ENCODE assay signal across 19 cellular contexts in the genomic region with DNA sequence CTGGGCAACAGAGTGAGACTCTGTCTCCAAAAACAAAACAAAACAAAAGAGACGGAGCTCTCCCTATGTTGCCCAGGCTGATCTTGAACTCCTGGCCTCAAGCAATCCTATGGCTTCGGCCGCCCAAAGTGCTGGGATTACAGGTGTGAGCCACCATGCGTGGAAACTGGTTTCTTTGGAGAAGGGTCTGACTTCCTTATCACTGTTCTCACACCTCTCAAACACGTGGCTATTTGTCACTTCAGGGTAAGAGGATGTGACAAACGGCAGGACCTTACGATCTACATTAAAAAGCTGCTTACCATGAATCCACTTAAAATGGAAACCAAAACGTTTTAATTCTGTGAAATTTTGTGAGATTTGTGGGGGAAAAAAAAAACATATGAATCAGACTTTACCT. TPM values are rescaled to one million over a fixed set of nuclear protein-coding genes. Genes with fewer than 3 reads are reported as not detected.
DNase-seq lines count a peak whose midpoint lies in the region; ATAC-seq and TF ChIP-seq lines count a peak whose summit lies in the region.
"Had no signal": no experiment of that assay in that cellular context is flagged by ENCODE, and none has a peak within 500 bp of the region (broad histone marks: within the 10 kb centered on the region; RNA-seq: fewer than 3 reads in every experiment).

No MANE protein-coding gene starts in this region.

- H3K27ac ChIP-seq in C4-2B, result peak overlapping the region; percentile 67
- H3K27ac ChIP-seq in mesendoderm (ENCODE audit: low read depth, low read length), result no peak overlapping the region
- H3K27ac ChIP-seq: BLaER1 had no signal

- no peak overlapping the region for H3K4me2 ChIP-seq in mesendoderm (ENCODE audit: low read length)
- H3K4me2 ChIP-seq: BLaER1 had no signal

- no peak overlapping the region for H3K4me3 Mint-ChIP-seq in activated CD4-positive, alpha-beta memory T cell treated with anti-CD3 and anti-CD28 coated beads for 36 hours
- H3K4me3 Mint-ChIP-seq in activated CD4-positive, alpha-beta memory T cell treated with anti-CD3 and anti-CD28 coated beads, Interleukin-2, amount 10 ng/mL, durations not matched to agents 7 days and 5 days, result no peak overlapping the region
- no peak overlapping the region for H3K4me3 Mint-ChIP-seq in activated T-cell treated with anti-CD3 and anti-CD28 coated beads, Interleukin-2, amount 50 U/mL, for 72 hours
- H3K4me3 Mint-ChIP-seq: CD4-positive, alpha-beta T cell had no signal

- H3K27me3 ChIP-seq in mesendoderm (ENCODE audit: insufficient read depth, low read length, poor library complexity), result no peaks in the 10 kb centered on the region
- H3K27me3 ChIP-seq: BLaER1 had no signal

- H3K4me3 ChIP-seq in mesendoderm (ENCODE audit: low read length), result no peak overlapping the region
- H3K4me3 ChIP-seq: BLaER1 had no signal

- no peak overlapping the region for H3K9ac ChIP-seq in mesendoderm (ENCODE audit: low read length)
- H3K9ac ChIP-seq: BLaER1 had no signal

- H3K36me3 ChIP-seq in mesendoderm (ENCODE audit: control insufficient read depth, insufficient read depth, low read length), result no peaks in the 10 kb centered on the region
- H3K36me3 ChIP-seq: BLaER1 had no signal

- H3K4me1 Mint-ChIP-seq in activated CD4-positive, alpha-beta memory T cell treated with anti-CD3 and anti-CD28 coated beads for 36 hours (ENCODE audit: low read depth), result peaks cover 10% of the 10 kb centered on the region
- H3K4me1 Mint-ChIP-seq in activated CD4-positive, alpha-beta memory T cell treated with anti-CD3 and anti-CD28 coated beads, Interleukin-2, amount 10 ng/mL, durations not matched to agents 7 days and 5 days, result peaks cover 6% of the 10 kb centered on the region
- peaks cover 7% of the 10 kb centered on the region for H3K4me1 Mint-ChIP-seq in activated T-cell treated with anti-CD3 and anti-CD28 coated beads, Interleukin-2, amount 50 U/mL, for 72 hours (ENCODE audit: low read depth)

- POLR2A ChIA-PET in activated CD4-positive, alpha-beta memory T cell treated with anti-CD3 and anti-CD28 coated beads for 36 hours (lab: Charles Lee), result interaction anchor here (1.0 kb wide), 1 partner anchor 21 kb away, joined by 3 read pairs; no protein-coding TSS in a partner anchor
- POLR2A ChIA-PET in activated CD4-positive, alpha-beta memory T cell treated with anti-CD3 and anti-CD28 coated beads, Interleukin-2, amount 10 ng/mL, durations not matched to agents 7 days and 5 days (lab: Charles Lee), result interaction anchor here (0.7 to 2.3 kb wide), 2 partner anchors 18 to 21 kb away, joined by 3 to 11 read pairs; no protein-coding TSS in a partner anchor

- peak; percentile 47 to 72 for ATAC-seq in activated T-cell treated with anti-CD3 and anti-CD28 coated beads, Interleukin-2, amount 50 U/mL, for 72 hours (replicated peaks in 1 of 2)
- no peak for ATAC-seq in HG02798 (IDR thresholded peaks at IDR 0.05; ENCODE audit: poor library complexity, unreplicated experiment)

- H3K27ac Mint-ChIP-seq in activated CD4-positive, alpha-beta memory T cell treated with anti-CD3 and anti-CD28 coated beads for 36 hours, result peak overlapping the region; percentile 28
- H3K27ac Mint-ChIP-seq in activated CD4-positive, alpha-beta memory T cell treated with anti-CD3 and anti-CD28 coated beads, Interleukin-2, amount 10 ng/mL, durations not matched to agents 7 days and 5 days, result no peak overlapping the region
- peak overlapping the region; percentile 33 for H3K27ac Mint-ChIP-seq in activated T-cell treated with anti-CD3 and anti-CD28 coated beads, Interleukin-2, amount 50 U/mL, for 72 hours
- H3K27ac Mint-ChIP-seq: CD4-positive, alpha-beta T cell had no signal

- H3K4ac ChIP-seq in mesendoderm (ENCODE audit: low read depth, low read length), result no peak overlapping the region

- no peak overlapping the region for H3K18ac ChIP-seq in mesendoderm (ENCODE audit: low read length)

- no CpG with 5 or more reads among the region's 8 CpGs for WGBS in mesendoderm (ENCODE audit: extremely low coverage, insufficient coverage, low lambda C conversion rate)

- no peak for DNase-seq in activated CD4-positive, alpha-beta memory T cell treated with anti-CD3 and anti-CD28 coated beads for 36 hours
- no peak for DNase-seq in activated CD4-positive, alpha-beta memory T cell treated with anti-CD3 and anti-CD28 coated beads, Interleukin-2, amount 10 ng/mL, durations not matched to agents 7 days and 5 days
- DNase-seq in activated T-cell treated with anti-CD3 and anti-CD28 coated beads, Interleukin-2, amount 50 U/mL, for 72 hours, result no peak
- DNase-seq in mesendoderm (peak; percentile 17), cortex of kidney (lab: John Stamatoyannopoulos, UW) (no peak), NCI-H1417 (lab: John Stamatoyannopoulos, UW) (no peak)
- DNase-seq: CD4-positive, alpha-beta T cell; Kasumi-1; NCI-H1092 treated with DMSO at 0.1 percent for 48 hours; NCI-H1436 treated with DMSO at 0.1 percent for 48 hours; NCI-H187 treated with DMSO at 0.1 percent for 48 hours; NCI-H2171 treated with DMSO at 0.1 percent for 48 hours; NCI-H345; NCI-H524; NCI-H748 treated with DMSO at 0.1 percent for 48 hours; SIG-M5 had no signal

- no peak overlapping the region for H2BK120ac ChIP-seq in mesendoderm (ENCODE audit: low read depth, low read length)

- intact Hi-C loops in activated CD4-positive, alpha-beta memory T cell treated with anti-CD3 and anti-CD28 coated beads for 36 hours (cut with micrococcal nuclease), result no loop called here

- H3K23ac ChIP-seq in mesendoderm (ENCODE audit: low read length), result no peak overlapping the region

- H2AK5ac ChIP-seq in mesendoderm (ENCODE audit: low read length), result no peak overlapping the region

- H3K36me3 Mint-ChIP-seq in activated CD4-positive, alpha-beta memory T cell treated with anti-CD3 and anti-CD28 coated beads for 36 hours, result peaks cover 5% of the 10 kb centered on the region
- peaks cover 8% of the 10 kb centered on the region for H3K36me3 Mint-ChIP-seq in activated CD4-positive, alpha-beta memory T cell treated with anti-CD3 and anti-CD28 coated beads, Interleukin-2, amount 10 ng/mL, durations not matched to agents 7 days and 5 days (ENCODE audit: low read depth)
- peaks cover 8 to 11% of the 10 kb centered on the region in 2 donors for H3K36me3 Mint-ChIP-seq in activated T-cell treated with anti-CD3 and anti-CD28 coated beads, Interleukin-2, amount 50 U/mL, for 72 hours (ENCODE audit: insufficient read depth in 2 of 2)

- no peak overlapping the region for H2BK15ac ChIP-seq in mesendoderm (replicated peaks; ENCODE audit: low read depth)

- H3K79me1 ChIP-seq in mesendoderm (ENCODE audit: low read length), result no peaks in the 10 kb centered on the region

- H3K79me2 ChIP-seq in mesendoderm (ENCODE audit: control insufficient read depth, insufficient read depth, low read length), result no peaks in the 10 kb centered on the region

- H4K8ac ChIP-seq in mesendoderm (ENCODE audit: low read depth, low read length), result no peak overlapping the region

- CTCF ChIA-PET in activated CD4-positive, alpha-beta memory T cell treated with anti-CD3 and anti-CD28 coated beads for 36 hours (lab: Charles Lee), result interaction anchor here (0.9 to 1.1 kb wide), 2 partner anchors 22 to 92 kb away, joined by 3 read pairs; no protein-coding TSS in a partner anchor
- CTCF ChIA-PET in activated CD4-positive, alpha-beta memory T cell treated with anti-CD3 and anti-CD28 coated beads, Interleukin-2, amount 10 ng/mL, durations not matched to agents 7 days and 5 days (lab: Charles Lee), result no interaction called here

- H3K56ac ChIP-seq in mesendoderm (ENCODE audit: low read length), result no peak overlapping the region

- no peaks in the 10 kb centered on the region for H3K4me1 ChIP-seq in mesendoderm (ENCODE audit: control insufficient read depth, low read depth, low read length)

- H3K27me3 Mint-ChIP-seq in activated CD4-positive, alpha-beta memory T cell treated with anti-CD3 and anti-CD28 coated beads for 36 hours, result no peaks in the 10 kb centered on the region
- no peaks in the 10 kb centered on the region for H3K27me3 Mint-ChIP-seq in activated CD4-positive, alpha-beta memory T cell treated with anti-CD3 and anti-CD28 coated beads, Interleukin-2, amount 10 ng/mL, durations not matched to agents 7 days and 5 days
- H3K27me3 Mint-ChIP-seq in activated T-cell treated with anti-CD3 and anti-CD28 coated beads, Interleukin-2, amount 50 U/mL, for 72 hours (ENCODE audit: low read depth), result no peaks in the 10 kb centered on the region
- H3K27me3 Mint-ChIP-seq: CD4-positive, alpha-beta T cell had no signal

- H4K5ac ChIP-seq in mesendoderm (ENCODE audit: low read length), result no peak overlapping the region

- H2BK5ac ChIP-seq in mesendoderm (ENCODE audit: low read length), result no peak overlapping the region

- TF ChIP-seq CTCF in C4-2B (conservative IDR thresholded peaks at IDR 0.05), result no peak

- H3K9me3 Mint-ChIP-seq in activated CD4-positive, alpha-beta memory T cell treated with anti-CD3 and anti-CD28 coated beads for 36 hours, result peaks cover 15% of the 10 kb centered on the region
- H3K9me3 Mint-ChIP-seq in activated CD4-positive, alpha-beta memory T cell treated with anti-CD3 and anti-CD28 coated beads, Interleukin-2, amount 10 ng/mL, durations not matched to agents 7 days and 5 days, result peaks cover 23% of the 10 kb centered on the region
- H3K9me3 Mint-ChIP-seq in activated T-cell treated with anti-CD3 and anti-CD28 coated beads, Interleukin-2, amount 50 U/mL, for 72 hours, result peaks cover 7 to 11% of the 10 kb centered on the region in 2 donors

RNA-seq across cellular contexts. Expression of gene FOXK1, which starts 18.9 kb away (rescaled TPM):
- 10 to 100 TPM; 25.9 to 26.6 TPM for total RNA-seq in activated CD4-positive, alpha-beta memory T cell treated with anti-CD3 and anti-CD28 coated beads for 36 hours
- total RNA-seq in activated CD4-positive, alpha-beta memory T cell treated with anti-CD3 and anti-CD28 coated beads, Interleukin-2, amount 10 ng/mL, durations not matched to agents 7 days and 5 days, result 10 to 100 TPM; 32.7 to 33.2 TPM
- total RNA-seq in activated T-cell treated with anti-CD3 and anti-CD28 coated beads, Interleukin-2, amount 50 U/mL, for 72 hours, result 10 to 100 TPM; 38.6 to 41.0 TPM
- 4.5 TPM for polyA plus RNA-seq in mesendoderm (2013, experiment 1 of 2)
- 4.1 TPM for polyA plus RNA-seq in mesendoderm (2013, experiment 2 of 2)
